Comparison of ENCODE assay signal across 1 cellular context in genomic region chr9:26210338-26210851, GRCh38.
TF ChIP-seq lines count a peak whose summit lies in the region.

No MANE protein-coding gene starts in this region.

TF ChIP-seq in H1, 55 proteins besides CTCF, POLR2A, EP300 and RAD21:
- TF ChIP-seq, protein P1, sequence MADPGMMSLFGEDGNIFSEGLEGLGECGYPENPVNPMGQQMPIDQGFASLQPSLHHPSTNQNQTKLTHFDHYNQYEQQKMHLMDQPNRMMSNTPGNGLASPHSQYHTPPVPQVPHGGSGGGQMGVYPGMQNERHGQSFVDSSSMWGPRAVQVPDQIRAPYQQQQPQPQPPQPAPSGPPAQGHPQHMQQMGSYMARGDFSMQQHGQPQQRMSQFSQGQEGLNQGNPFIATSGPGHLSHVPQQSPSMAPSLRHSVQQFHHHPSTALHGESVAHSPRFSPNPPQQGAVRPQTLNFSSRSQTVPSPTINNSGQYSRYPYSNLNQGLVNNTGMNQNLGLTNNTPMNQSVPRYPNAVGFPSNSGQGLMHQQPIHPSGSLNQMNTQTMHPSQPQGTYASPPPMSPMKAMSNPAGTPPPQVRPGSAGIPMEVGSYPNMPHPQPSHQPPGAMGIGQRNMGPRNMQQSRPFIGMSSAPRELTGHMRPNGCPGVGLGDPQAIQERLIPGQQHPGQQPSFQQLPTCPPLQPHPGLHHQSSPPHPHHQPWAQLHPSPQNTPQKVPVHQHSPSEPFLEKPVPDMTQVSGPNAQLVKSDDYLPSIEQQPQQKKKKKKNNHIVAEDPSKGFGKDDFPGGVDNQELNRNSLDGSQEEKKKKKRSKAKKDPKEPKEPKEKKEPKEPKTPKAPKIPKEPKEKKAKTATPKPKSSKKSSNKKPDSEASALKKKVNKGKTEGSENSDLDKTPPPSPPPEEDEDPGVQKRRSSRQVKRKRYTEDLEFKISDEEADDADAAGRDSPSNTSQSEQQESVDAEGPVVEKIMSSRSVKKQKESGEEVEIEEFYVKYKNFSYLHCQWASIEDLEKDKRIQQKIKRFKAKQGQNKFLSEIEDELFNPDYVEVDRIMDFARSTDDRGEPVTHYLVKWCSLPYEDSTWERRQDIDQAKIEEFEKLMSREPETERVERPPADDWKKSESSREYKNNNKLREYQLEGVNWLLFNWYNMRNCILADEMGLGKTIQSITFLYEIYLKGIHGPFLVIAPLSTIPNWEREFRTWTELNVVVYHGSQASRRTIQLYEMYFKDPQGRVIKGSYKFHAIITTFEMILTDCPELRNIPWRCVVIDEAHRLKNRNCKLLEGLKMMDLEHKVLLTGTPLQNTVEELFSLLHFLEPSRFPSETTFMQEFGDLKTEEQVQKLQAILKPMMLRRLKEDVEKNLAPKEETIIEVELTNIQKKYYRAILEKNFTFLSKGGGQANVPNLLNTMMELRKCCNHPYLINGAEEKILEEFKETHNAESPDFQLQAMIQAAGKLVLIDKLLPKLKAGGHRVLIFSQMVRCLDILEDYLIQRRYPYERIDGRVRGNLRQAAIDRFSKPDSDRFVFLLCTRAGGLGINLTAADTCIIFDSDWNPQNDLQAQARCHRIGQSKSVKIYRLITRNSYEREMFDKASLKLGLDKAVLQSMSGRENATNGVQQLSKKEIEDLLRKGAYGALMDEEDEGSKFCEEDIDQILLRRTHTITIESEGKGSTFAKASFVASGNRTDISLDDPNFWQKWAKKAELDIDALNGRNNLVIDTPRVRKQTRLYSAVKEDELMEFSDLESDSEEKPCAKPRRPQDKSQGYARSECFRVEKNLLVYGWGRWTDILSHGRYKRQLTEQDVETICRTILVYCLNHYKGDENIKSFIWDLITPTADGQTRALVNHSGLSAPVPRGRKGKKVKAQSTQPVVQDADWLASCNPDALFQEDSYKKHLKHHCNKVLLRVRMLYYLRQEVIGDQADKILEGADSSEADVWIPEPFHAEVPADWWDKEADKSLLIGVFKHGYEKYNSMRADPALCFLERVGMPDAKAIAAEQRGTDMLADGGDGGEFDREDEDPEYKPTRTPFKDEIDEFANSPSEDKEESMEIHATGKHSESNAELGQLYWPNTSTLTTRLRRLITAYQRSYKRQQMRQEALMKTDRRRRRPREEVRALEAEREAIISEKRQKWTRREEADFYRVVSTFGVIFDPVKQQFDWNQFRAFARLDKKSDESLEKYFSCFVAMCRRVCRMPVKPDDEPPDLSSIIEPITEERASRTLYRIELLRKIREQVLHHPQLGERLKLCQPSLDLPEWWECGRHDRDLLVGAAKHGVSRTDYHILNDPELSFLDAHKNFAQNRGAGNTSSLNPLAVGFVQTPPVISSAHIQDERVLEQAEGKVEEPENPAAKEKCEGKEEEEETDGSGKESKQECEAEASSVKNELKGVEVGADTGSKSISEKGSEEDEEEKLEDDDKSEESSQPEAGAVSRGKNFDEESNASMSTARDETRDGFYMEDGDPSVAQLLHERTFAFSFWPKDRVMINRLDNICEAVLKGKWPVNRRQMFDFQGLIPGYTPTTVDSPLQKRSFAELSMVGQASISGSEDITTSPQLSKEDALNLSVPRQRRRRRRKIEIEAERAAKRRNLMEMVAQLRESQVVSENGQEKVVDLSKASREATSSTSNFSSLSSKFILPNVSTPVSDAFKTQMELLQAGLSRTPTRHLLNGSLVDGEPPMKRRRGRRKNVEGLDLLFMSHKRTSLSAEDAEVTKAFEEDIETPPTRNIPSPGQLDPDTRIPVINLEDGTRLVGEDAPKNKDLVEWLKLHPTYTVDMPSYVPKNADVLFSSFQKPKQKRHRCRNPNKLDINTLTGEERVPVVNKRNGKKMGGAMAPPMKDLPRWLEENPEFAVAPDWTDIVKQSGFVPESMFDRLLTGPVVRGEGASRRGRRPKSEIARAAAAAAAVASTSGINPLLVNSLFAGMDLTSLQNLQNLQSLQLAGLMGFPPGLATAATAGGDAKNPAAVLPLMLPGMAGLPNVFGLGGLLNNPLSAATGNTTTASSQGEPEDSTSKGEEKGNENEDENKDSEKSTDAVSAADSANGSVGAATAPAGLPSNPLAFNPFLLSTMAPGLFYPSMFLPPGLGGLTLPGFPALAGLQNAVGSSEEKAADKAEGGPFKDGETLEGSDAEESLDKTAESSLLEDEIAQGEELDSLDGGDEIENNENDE (IDR thresholded peaks at IDR 0.05; ENCODE audit: insufficient replicate concordance, low read length), result no peak
- TF ChIP-seq HDAC6 (IDR thresholded peaks at IDR 0.05; ENCODE audit: low read depth, low read length), result no peak
- TF ChIP-seq POLR2AphosphoS5 (IDR thresholded peaks at IDR 0.05; ENCODE audit: low read depth, low read length), result no peak
- no peak for TF ChIP-seq TCF12 (IDR thresholded peaks at IDR 0.05; ENCODE audit: low read depth, low read length)
- no peak for TF ChIP-seq HDAC2 (IDR thresholded peaks at IDR 0.05; ENCODE audit: borderline replicate concordance in 1 of 2, low read depth in 2 of 2, low read length in 2 of 2)
- TF ChIP-seq NRF1 (IDR thresholded peaks at IDR 0.05; ENCODE audit: low read depth, low read length), result no peak
- TF ChIP-seq JUN (IDR thresholded peaks at IDR 0.05; ENCODE audit: low read depth, low read length), result no peak
- no peak for TF ChIP-seq NANOG (IDR thresholded peaks at IDR 0.05; ENCODE audit: insufficient read depth, low read depth, low read length, poor library complexity, severe bottlenecking)
- TF ChIP-seq ASH2L (IDR thresholded peaks at IDR 0.05; ENCODE audit: low read length), result no peak
- no peak for TF ChIP-seq SIN3A (conservative IDR thresholded peaks at IDR 0.05 in 1 of 2, IDR thresholded peaks at IDR 0.05 in 1 of 2; ENCODE audit: low read depth in 1 of 2, low read length in 2 of 2)
- no peak for TF ChIP-seq TBP (IDR thresholded peaks at IDR 0.05; ENCODE audit: low read depth, low read length)
- TF ChIP-seq CEBPB (IDR thresholded peaks at IDR 0.05; ENCODE audit: low read depth, low read length), result no peak
- no peak for TF ChIP-seq SP4 (IDR thresholded peaks at IDR 0.05; ENCODE audit: low read length)
- TF ChIP-seq JUND (IDR thresholded peaks at IDR 0.05; ENCODE audit: low read length), result no peak
- no peak for TF ChIP-seq KDM1A (IDR thresholded peaks at IDR 0.05; ENCODE audit: borderline replicate concordance, low read length)
- TF ChIP-seq, protein P2, sequence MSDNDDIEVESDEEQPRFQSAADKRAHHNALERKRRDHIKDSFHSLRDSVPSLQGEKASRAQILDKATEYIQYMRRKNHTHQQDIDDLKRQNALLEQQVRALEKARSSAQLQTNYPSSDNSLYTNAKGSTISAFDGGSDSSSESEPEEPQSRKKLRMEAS (IDR thresholded peaks at IDR 0.05), result no peak
- TF ChIP-seq RXRA (IDR thresholded peaks at IDR 0.05; ENCODE audit: insufficient read depth, low read depth, low read length), result no peak
- TF ChIP-seq, protein P3, sequence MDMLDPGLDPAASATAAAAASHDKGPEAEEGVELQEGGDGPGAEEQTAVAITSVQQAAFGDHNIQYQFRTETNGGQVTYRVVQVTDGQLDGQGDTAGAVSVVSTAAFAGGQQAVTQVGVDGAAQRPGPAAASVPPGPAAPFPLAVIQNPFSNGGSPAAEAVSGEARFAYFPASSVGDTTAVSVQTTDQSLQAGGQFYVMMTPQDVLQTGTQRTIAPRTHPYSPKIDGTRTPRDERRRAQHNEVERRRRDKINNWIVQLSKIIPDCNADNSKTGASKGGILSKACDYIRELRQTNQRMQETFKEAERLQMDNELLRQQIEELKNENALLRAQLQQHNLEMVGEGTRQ (IDR thresholded peaks at IDR 0.05; ENCODE audit: low read length), result no peak
TF ChIP-seq in H1: peak in this region for 0.
